In the genomic region with DNA sequence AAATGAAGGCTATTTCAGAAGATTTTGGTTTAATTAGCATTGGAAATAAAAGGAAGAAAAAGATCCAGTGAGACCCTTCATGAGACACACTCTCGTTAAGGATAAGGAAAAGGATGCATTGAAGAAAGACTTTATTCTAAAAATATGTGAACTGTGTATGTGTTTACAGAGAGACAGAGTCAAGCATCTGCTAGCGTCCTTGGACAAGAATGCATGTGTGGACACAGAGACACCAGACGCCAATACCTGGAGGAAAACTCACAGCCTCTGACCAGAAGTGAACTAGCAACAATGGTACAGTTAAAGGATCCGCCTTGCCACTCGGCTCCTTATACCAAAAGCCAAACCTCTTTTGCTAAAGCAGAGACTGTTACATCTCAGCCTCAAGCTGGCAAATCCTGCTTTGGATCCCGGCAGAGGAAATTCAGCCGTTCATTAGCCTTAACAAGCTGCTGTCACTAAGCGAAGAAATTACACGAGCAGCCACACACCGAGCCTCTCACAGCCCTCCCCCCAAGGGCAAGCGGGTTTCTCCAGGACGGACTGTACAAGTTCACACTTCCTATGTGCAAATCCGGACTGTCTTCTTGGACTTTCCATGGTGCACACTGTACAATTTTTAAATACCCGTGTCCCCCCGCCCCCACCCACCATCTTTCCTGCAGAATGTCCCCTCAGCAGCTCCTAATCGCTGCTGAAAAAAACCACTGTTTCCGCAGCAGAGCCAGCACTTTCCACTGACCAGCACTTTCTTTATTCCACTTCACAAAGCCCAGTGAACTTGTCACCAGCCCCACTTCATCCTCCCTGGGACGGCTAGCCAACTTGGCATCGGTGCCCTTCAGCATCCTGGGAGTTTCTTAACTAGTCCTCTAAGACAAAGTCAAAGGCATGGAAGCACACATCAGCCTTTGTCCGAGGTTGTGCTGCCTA, we compare ENCODE assay signal across 8 cellular contexts. TPM values are rescaled to one million over a fixed set of nuclear protein-coding genes. Genes with fewer than 3 reads are reported as not detected.
DNase-seq lines count a peak whose midpoint lies in the region; ATAC-seq and TF ChIP-seq lines count a peak whose summit lies in the region.

No MANE protein-coding gene starts in this region.

- peaks cover 21 to 25% of the 10 kb centered on the region in 2 donors for H3K36me3 Mint-ChIP-seq in CD14-positive monocyte
- peaks cover 26% of the 10 kb centered on the region for H3K36me3 Mint-ChIP-seq in HFFc6 (ENCODE audit: low read depth)
- H3K36me3 Mint-ChIP-seq in activated T-cell treated with anti-CD3 and anti-CD28 coated beads, Interleukin-2, amount 50 U/mL, for 72 hours (ENCODE audit: insufficient read depth in 2 of 2) = peaks cover 2 to 10% of the 10 kb centered on the region in 2 donors

- no peak overlapping the region for H2AFZ ChIP-seq in neural cell (ENCODE audit: low read depth, low read length)

- peak overlapping the region; percentile 100 for H3K9ac ChIP-seq in neural cell (ENCODE audit: low read length)

- H3K9me2 ChIP-seq in neural cell (ENCODE audit: insufficient read depth, low read length) = no peaks in the 10 kb centered on the region

- DNase-seq in CD14-positive monocyte (ENCODE audit: low spot score) = peak; percentile 47
- DNase-seq in HFFc6 = peak; percentile 45
- DNase-seq in activated T-cell treated with anti-CD3 and anti-CD28 coated beads, Interleukin-2, amount 50 U/mL, for 72 hours = peak in 1 of 2 donors; percentile 16
- no peak for DNase-seq in foreskin keratinocyte
- no peak for DNase-seq in NCI-H345 (lab: John Stamatoyannopoulos, UW)
- DNase-seq in NCI-H1436 (lab: John Stamatoyannopoulos, UW) = no peak

- no peak for ATAC-seq in activated T-cell treated with anti-CD3 and anti-CD28 coated beads, Interleukin-2, amount 50 U/mL, for 72 hours (replicated peaks in 1 of 2)
- ATAC-seq in foreskin keratinocyte = peak; percentile 5
- no peak for ATAC-seq in GM21576 (IDR thresholded peaks at IDR 0.05; ENCODE audit: unreplicated experiment)

- H3K27ac Mint-ChIP-seq in CD14-positive monocyte = peak overlapping the region; percentile 99 to 100 (median 100)
- H3K27ac Mint-ChIP-seq in HFFc6 = peak overlapping the region; percentile 98
- peak overlapping the region; percentile 75 for H3K27ac Mint-ChIP-seq in activated T-cell treated with anti-CD3 and anti-CD28 coated beads, Interleukin-2, amount 50 U/mL, for 72 hours

- no peak for TF ChIP-seq CTCF in CD14-positive monocyte (IDR thresholded peaks at IDR 0.05)
- no peak for TF ChIP-seq CTCF in HFFc6 (IDR thresholded peaks at IDR 0.05)
- TF ChIP-seq CTCF in foreskin keratinocyte (conservative IDR thresholded peaks at IDR 0.05) = no peak
- no peak for TF ChIP-seq CTCF in neural cell (IDR thresholded peaks at IDR 0.05; ENCODE audit: poor library complexity, severe bottlenecking)

- H3K4me3 ChIP-seq in neural cell (ENCODE audit: low read length) = peak overlapping the region; percentile 77

- H3K4me3 Mint-ChIP-seq in CD14-positive monocyte (peak overlapping the region; percentile 97), HFFc6 (peak overlapping the region; percentile 95)
- peak overlapping the region; percentile 90 to 95 for H3K4me3 Mint-ChIP-seq in activated T-cell treated with anti-CD3 and anti-CD28 coated beads, Interleukin-2, amount 50 U/mL, for 72 hours

- no peaks in the 10 kb centered on the region for H3K36me3 ChIP-seq in neural cell (ENCODE audit: insufficient read depth, low read length)

- H3K27me3 ChIP-seq in foreskin keratinocyte (no peaks in the 10 kb centered on the region), neural cell (ENCODE audit: insufficient read depth, low read depth, low read length) (no peaks in the 10 kb centered on the region)

- H3K27ac ChIP-seq in foreskin keratinocyte (peak overlapping the region; percentile 66), neural cell (ENCODE audit: low read length) (peak overlapping the region; percentile 100)

- H3K9me3 Mint-ChIP-seq in CD14-positive monocyte = no peaks in the 10 kb centered on the region
- no peaks in the 10 kb centered on the region for H3K9me3 Mint-ChIP-seq in HFFc6
- no peaks in the 10 kb centered on the region for H3K9me3 Mint-ChIP-seq in activated T-cell treated with anti-CD3 and anti-CD28 coated beads, Interleukin-2, amount 50 U/mL, for 72 hours

- TF ChIP-seq RAD21 in neural cell (conservative IDR thresholded peaks at IDR 0.05) = peak; percentile 51

- H3K4me1 Mint-ChIP-seq in CD14-positive monocyte (peaks cover 56% of the 10 kb centered on the region), HFFc6 (ENCODE audit: low read depth) (peaks cover 61% of the 10 kb centered on the region)
- H3K4me1 Mint-ChIP-seq in activated T-cell treated with anti-CD3 and anti-CD28 coated beads, Interleukin-2, amount 50 U/mL, for 72 hours (ENCODE audit: low read depth) = peaks cover 66% of the 10 kb centered on the region

- peaks cover 16% of the 10 kb centered on the region for H4K20me1 ChIP-seq in neural cell (ENCODE audit: insufficient read depth)

- intact Hi-C loops in CD14-positive monocyte (cut with micrococcal nuclease) = loop anchor here (2.0 to 10.0 kb wide), 4 partner anchors 21 to 341 kb away; no protein-coding TSS in a partner anchor

- no peak for TF ChIP-seq EP300 in neural cell (conservative IDR thresholded peaks at IDR 0.05; ENCODE audit: poor library complexity, severe bottlenecking)

- H3F3A ChIP-seq in neural cell (ENCODE audit: insufficient read depth, low read length, poor library complexity, severe bottlenecking) = peaks cover 31% of the 10 kb centered on the region

- no peaks in the 10 kb centered on the region for H3K9me3 ChIP-seq in neural cell (ENCODE audit: low read length)

- H3K27me3 Mint-ChIP-seq in CD14-positive monocyte (ENCODE audit: low read depth in 3 of 3) (peaks cover 0 to 2% (median 1%) of the 10 kb centered on the region in 3 donors), HFFc6 (ENCODE audit: insufficient read depth) (peaks cover 9% of the 10 kb centered on the region)
- no peaks in the 10 kb centered on the region for H3K27me3 Mint-ChIP-seq in activated T-cell treated with anti-CD3 and anti-CD28 coated beads, Interleukin-2, amount 50 U/mL, for 72 hours (ENCODE audit: low read depth)

- peaks cover 77% of the 10 kb centered on the region for H3K79me2 ChIP-seq in neural cell (replicated peaks; ENCODE audit: insufficient read depth, low read length)

- peaks cover 21% of the 10 kb centered on the region for H3K4me1 ChIP-seq in foreskin keratinocyte

- peak overlapping the region; percentile 98 for H3K4me2 ChIP-seq in neural cell (ENCODE audit: low read length)

TF ChIP-seq in neural cell, 6 proteins besides CTCF, POLR2A, EP300 and RAD21:
- TF ChIP-seq TAF1 (IDR thresholded peaks at IDR 0.05; ENCODE audit: low read depth) (peak; percentile 84), SMC3 (conservative IDR thresholded peaks at IDR 0.05; ENCODE audit: poor library complexity) (peak; percentile 59), POLR2AphosphoS5 (IDR thresholded peaks at IDR 0.05) (peak; percentile 60), EZH2 (IDR thresholded peaks at IDR 0.05; ENCODE audit: borderline replicate concordance, insufficient read depth, low read length, poor library complexity, severe bottlenecking) (no peak), MXI1 (conservative IDR thresholded peaks at IDR 0.05; ENCODE audit: poor library complexity, severe bottlenecking) (peak; percentile 44)
- TF ChIP-seq, protein P1, sequence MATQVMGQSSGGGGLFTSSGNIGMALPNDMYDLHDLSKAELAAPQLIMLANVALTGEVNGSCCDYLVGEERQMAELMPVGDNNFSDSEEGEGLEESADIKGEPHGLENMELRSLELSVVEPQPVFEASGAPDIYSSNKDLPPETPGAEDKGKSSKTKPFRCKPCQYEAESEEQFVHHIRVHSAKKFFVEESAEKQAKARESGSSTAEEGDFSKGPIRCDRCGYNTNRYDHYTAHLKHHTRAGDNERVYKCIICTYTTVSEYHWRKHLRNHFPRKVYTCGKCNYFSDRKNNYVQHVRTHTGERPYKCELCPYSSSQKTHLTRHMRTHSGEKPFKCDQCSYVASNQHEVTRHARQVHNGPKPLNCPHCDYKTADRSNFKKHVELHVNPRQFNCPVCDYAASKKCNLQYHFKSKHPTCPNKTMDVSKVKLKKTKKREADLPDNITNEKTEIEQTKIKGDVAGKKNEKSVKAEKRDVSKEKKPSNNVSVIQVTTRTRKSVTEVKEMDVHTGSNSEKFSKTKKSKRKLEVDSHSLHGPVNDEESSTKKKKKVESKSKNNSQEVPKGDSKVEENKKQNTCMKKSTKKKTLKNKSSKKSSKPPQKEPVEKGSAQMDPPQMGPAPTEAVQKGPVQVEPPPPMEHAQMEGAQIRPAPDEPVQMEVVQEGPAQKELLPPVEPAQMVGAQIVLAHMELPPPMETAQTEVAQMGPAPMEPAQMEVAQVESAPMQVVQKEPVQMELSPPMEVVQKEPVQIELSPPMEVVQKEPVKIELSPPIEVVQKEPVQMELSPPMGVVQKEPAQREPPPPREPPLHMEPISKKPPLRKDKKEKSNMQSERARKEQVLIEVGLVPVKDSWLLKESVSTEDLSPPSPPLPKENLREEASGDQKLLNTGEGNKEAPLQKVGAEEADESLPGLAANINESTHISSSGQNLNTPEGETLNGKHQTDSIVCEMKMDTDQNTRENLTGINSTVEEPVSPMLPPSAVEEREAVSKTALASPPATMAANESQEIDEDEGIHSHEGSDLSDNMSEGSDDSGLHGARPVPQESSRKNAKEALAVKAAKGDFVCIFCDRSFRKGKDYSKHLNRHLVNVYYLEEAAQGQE (IDR thresholded peaks at IDR 0.05; ENCODE audit: borderline replicate concordance) = peak; percentile 64

RNA-seq across cellular contexts. Expression of a gene that starts 1.7 kb away (rescaled TPM):
- polyA plus RNA-seq in CD14-positive monocyte (10 to 100 TPM in 1 of 2 donors, 1 to 10 TPM in 1; 9.4 to 10.3 TPM), foreskin keratinocyte (6.3 and 6.7 TPM in 2 replicates), neural cell (28.1 and 31.5 TPM in 2 replicates)
- 10 to 100 TPM; 29.4 to 45.0 (median 34.0) TPM for total RNA-seq in HFFc6 (2021; fragmentation: NEBNext Ultra II Directional; extraction: Animal tissue kit (Norgen Biotek cat#: 25700))
- 10 to 100 TPM; 31.2 to 43.4 TPM for total RNA-seq in activated T-cell treated with anti-CD3 and anti-CD28 coated beads, Interleukin-2, amount 50 U/mL, for 72 hours
- 32.3 and 40.6 TPM in 2 replicates for total RNA-seq in foreskin keratinocyte
- polyA minus RNA-seq in neural cell = 102 and 141 TPM in 2 replicates

Comparison
In these comparisons a context has a peak if more than half of its experiments do, and no peak if none do; other contexts are left out.
1. DNase-seq: peak in CD14-positive monocyte (single experiment) and HFFc6 (single experiment); none in foreskin keratinocyte (0 of 2), NCI-H345 (single experiment) and NCI-H1436 (single experiment).
2. Peak in every context shown above with its lines, with median percentiles within 50 percentile points of each other: H3K27ac Mint-ChIP-seq and H3K4me3 Mint-ChIP-seq.